Comparison of ENCODE assay signal across 1 cellular context in genomic region chr1:9588551-9589143, GRCh38.
A peak's percentile ranks its signal among the peaks of the same experiment; 100 is the strongest.
TF ChIP-seq lines count a peak whose summit lies in the region.

Gene TMEM201, plus strand, starts transcription at chr1:9588911. Its CDS starts 20 bp downstream, at chr1:9588931.

TF ChIP-seq in H1, 55 proteins besides CTCF, POLR2A, EP300 and RAD21 (continued from another document):
- peak; percentile 39; the same call in 1 of the 2 replicates for TF ChIP-seq RBBP5 (IDR thresholded peaks at IDR 0.05; ENCODE audit: borderline replicate concordance, low read depth, low read length)
TF ChIP-seq in H1: peak in this region for 6.
